ENCODE assay signal across 1 cellular context in genomic region chr9:89495824-89496555, GRCh38.
TF ChIP-seq lines count a peak whose summit lies in the region.

No MANE protein-coding gene starts in this region.

TF ChIP-seq in K562, 482 proteins besides CTCF, POLR2A, EP300 and RAD21 (continued from another document):
- no peak for TF ChIP-seq RERE (CRISPR knock-in tag; IDR thresholded peaks at IDR 0.05; ENCODE audit: borderline replicate concordance)
